ENCODE assay signal across 8 cellular contexts in genomic region chr19:41398042-41398403, GRCh38. TPM values are rescaled to one million over a fixed set of nuclear protein-coding genes. Genes with fewer than 3 reads are reported as not detected.
DNase-seq lines count a peak whose midpoint lies in the region; ATAC-seq, FAIRE-seq and TF ChIP-seq lines count a peak whose summit lies in the region.

No MANE protein-coding gene starts in this region.

- H4K20me1 ChIP-seq in KMS-11 (ENCODE audit: insufficient read depth), result no peaks in the 10 kb centered on the region

- H2AFZ ChIP-seq in KMS-11 (ENCODE audit: low read depth), result peak overlapping the region; percentile 50; the same call in 1 of the 2 replicates

- FAIRE-seq in bronchial epithelial cell (lab: Jason Lieb, UNC) (no peak), H54 (lab: Jason Lieb, UNC) (no peak)

- TF ChIP-seq CTCF in A673 (conservative IDR thresholded peaks at IDR 0.05; ENCODE audit: low read depth, low read length) (no peak), KMS-11 (conservative IDR thresholded peaks at IDR 0.05; ENCODE audit: low read depth, low read length) (no peak), bronchial epithelial cell (IDR thresholded peaks at IDR 0.05; ENCODE audit: insufficient read depth, low read length, severe bottlenecking) (no peak)

- POLR2A ChIA-PET in A673 (lab: Charles Lee; ENCODE audit: low non-redundant PET), result no interaction called here

- H3K4me3 ChIP-seq in A673 (ENCODE audit: low read depth, low read length, poor library complexity, severe bottlenecking) (peak overlapping the region; percentile 86), KMS-11 (IDR thresholded peaks at IDR 0.05; ENCODE audit: insufficient read depth, low read depth, low read length) (no peak overlapping the region), bronchial epithelial cell (ENCODE audit: low read depth, low read length) (peak overlapping the region; percentile 88), mucosa of rectum (ENCODE audit: low read length in 2 of 2) (peak overlapping the region; percentile 97 to 100)

- H3K4me2 ChIP-seq in KMS-11, result peak overlapping the region; percentile 83

- ATAC-seq in HG03135 (IDR thresholded peaks at IDR 0.05; ENCODE audit: unreplicated experiment), result no peak
- ATAC-seq in HG03378 (IDR thresholded peaks at IDR 0.05; ENCODE audit: unreplicated experiment), result no peak

- CTCF ChIA-PET in A673 (lab: Charles Lee), result no interaction called here

- peaks cover 69% of the 10 kb centered on the region for H3K79me2 ChIP-seq in KMS-11 (ENCODE audit: insufficient read depth, low read depth)

- H3K9me3 ChIP-seq in A673 (ENCODE audit: low read depth, low read length, poor library complexity, severe bottlenecking), result no peaks in the 10 kb centered on the region
- H3K9me3 ChIP-seq in mucosa of rectum (ENCODE audit: control insufficient read depth in 2 of 2, low read length in 2 of 2), result no peaks in the 10 kb centered on the region

- BruUV-seq in A673 (replicated peaks; lab: Mats Ljungman, UMichigan), result no TSS peak

- no peak for TF ChIP-seq POLR2A in H54 (IDR thresholded peaks at IDR 0.05; ENCODE audit: low read depth, low read length)

- H3K27ac ChIP-seq in A673 (ENCODE audit: low read depth, low read length, poor library complexity, severe bottlenecking) (peak overlapping the region; percentile 97), KMS-11 (peak overlapping the region; percentile 78), mucosa of rectum (ENCODE audit: low read depth in 2 of 2, low read length in 2 of 2) (peak overlapping the region; percentile 90 to 92)

- H3K36me3 ChIP-seq in A673 (ENCODE audit: insufficient read depth, low read length, poor library complexity, severe bottlenecking), result no peaks in the 10 kb centered on the region
- H3K36me3 ChIP-seq in KMS-11 (ENCODE audit: insufficient read depth), result no peaks in the 10 kb centered on the region
- no peaks in the 10 kb centered on the region for H3K36me3 ChIP-seq in bronchial epithelial cell (ENCODE audit: control insufficient read depth, insufficient read depth, low read length)
- no peaks in the 10 kb centered on the region for H3K36me3 ChIP-seq in mucosa of rectum (ENCODE audit: control insufficient read depth in 2 of 2, insufficient read depth in 2 of 2, low read length in 2 of 2)

- H3K9ac ChIP-seq in KMS-11 (peak overlapping the region; percentile 85), mucosa of rectum (ENCODE audit: low read depth in 1 of 2, low read length in 2 of 2) (peak overlapping the region; percentile 91 to 97)

- peaks cover 10% of the 10 kb centered on the region for H3K4me1 ChIP-seq in A673 (ENCODE audit: insufficient read depth, low read length, poor library complexity, severe bottlenecking)
- peaks cover 43% of the 10 kb centered on the region for H3K4me1 ChIP-seq in KMS-11 (ENCODE audit: low read depth, poor library complexity, severe bottlenecking)
- H3K4me1 ChIP-seq in mucosa of rectum (ENCODE audit: control insufficient read depth in 2 of 2, insufficient read depth in 2 of 2, low read length in 2 of 2), result peaks cover 12 to 13% of the 10 kb centered on the region in 2 donors

- H3K27me3 ChIP-seq in A673 (replicated peaks; ENCODE audit: insufficient read depth, low read depth, low read length, poor library complexity) (no peaks in the 10 kb centered on the region), KMS-11 (ENCODE audit: insufficient read depth, low read depth) (no peaks in the 10 kb centered on the region), bronchial epithelial cell (ENCODE audit: control insufficient read depth, insufficient read depth, low read length) (no peaks in the 10 kb centered on the region), mucosa of rectum (ENCODE audit: control insufficient read depth in 2 of 2, insufficient read depth in 2 of 2, low read length in 2 of 2) (no peaks in the 10 kb centered on the region)

- intact Hi-C loops in A673 (cut with micrococcal nuclease; ENCODE audit: unreplicated experiment), result loop anchor here (10.0 kb wide), 1 partner anchor 347 kb away; no protein-coding TSS in a partner anchor

- DNase-seq in A673 (ENCODE audit: low spot score) (no peak), bronchial epithelial cell (ENCODE audit: low read depth) (peak; percentile 11), H54 (ENCODE audit: insufficient read length, low spot score) (no peak)
- DNase-seq in effector CD8-positive, alpha-beta T cell (lab: John Stamatoyannopoulos, UW), result no peak

RNA-seq across cellular contexts. Expression of gene BCKDHA, which starts 0.4 kb away (rescaled TPM):
- total RNA-seq in A673 (2021) (14.7 and 15.9 TPM in 2 replicates), bronchial epithelial cell (39.6 and 41.6 TPM in 2 replicates)

RNA-seq across cellular contexts. Expression of gene EXOSC5, which starts 0.9 kb away (rescaled TPM):
- total RNA-seq in A673 (2021) (35.0 and 43.1 TPM in 2 replicates), bronchial epithelial cell (13.7 and 58.4 TPM in 2 replicates)

RNA-seq across cellular contexts. Expression of gene TMEM91, which starts 21.7 kb away (rescaled TPM):
- total RNA-seq in A673 (2021), result 4.9 and 8.7 TPM in 2 replicates
- total RNA-seq in bronchial epithelial cell, result 7.6 and 10.2 TPM in 2 replicates

RNA-seq across cellular contexts. Expression of gene B3GNT8, which starts 29.2 kb away (rescaled TPM):
- total RNA-seq in A673 (2021) (0.41 and 0.81 TPM in 2 replicates), bronchial epithelial cell (3.2 and 14.3 TPM in 2 replicates)

RNA-seq across cellular contexts. Expression of gene B9D2, which starts 34.1 kb away (rescaled TPM):
- total RNA-seq in A673 (2021), result 9.9 and 10.7 TPM in 2 replicates
- 1.1 and 1.9 TPM in 2 replicates for total RNA-seq in bronchial epithelial cell
